In genomic region chr21:32306021-32306780, GRCh38 we compare ENCODE assay signal across 11 cellular contexts. TPM values are rescaled to one million over a fixed set of nuclear protein-coding genes. Genes with fewer than 3 reads are reported as not detected.
DNase-seq lines count a peak whose midpoint lies in the region; ATAC-seq and TF ChIP-seq lines count a peak whose summit lies in the region.
"Had no signal": no experiment of that assay in that cellular context is flagged by ENCODE, and none has a peak within 500 bp of the region (broad histone marks: within the 10 kb centered on the region; RNA-seq: fewer than 3 reads in every experiment).

No MANE protein-coding gene starts in this region.

- no peaks in the 10 kb centered on the region for H4K20me1 ChIP-seq in neural progenitor cell (ENCODE audit: low read depth)

- DNase-seq in RWPE2 (ENCODE audit: low spot score): no peak
- DNase-seq in fibroblast of villous mesenchyme (ENCODE audit: low read depth): no peak
- peak; percentile 91 for DNase-seq in neural progenitor cell (ENCODE audit: low spot score)
- DNase-seq in ACHN: no peak
- DNase-seq in activated T-cell treated with anti-CD3 and anti-CD28 coated beads, Interleukin-2, amount 50 U/mL, for 48 hours: no peak
- no peak for DNase-seq in activated CD4-positive, alpha-beta T cell treated with anti-CD3 and anti-CD28 coated beads for 48 hours
- DNase-seq in NK-92 (lab: John Stamatoyannopoulos, UW; ENCODE audit: unreplicated experiment): no peak
- DNase-seq: NCI-H1694 treated with DMSO at 0.1 percent for 48 hours had no signal

- TF ChIP-seq CTCF in RWPE2 (IDR thresholded peaks at IDR 0.05; ENCODE audit: poor library complexity, severe bottlenecking) (no peak), fibroblast of villous mesenchyme (IDR thresholded peaks at IDR 0.05; ENCODE audit: insufficient read depth, low read depth, low read length) (peak; percentile 24), neural progenitor cell (IDR thresholded peaks at IDR 0.05) (peak; percentile 88)

- H3K9me3 ChIP-seq in ES-I3 (ENCODE audit: control insufficient read depth, insufficient read depth, low read length): no peaks in the 10 kb centered on the region
- H3K9me3 ChIP-seq in RWPE2 (ENCODE audit: severe bottlenecking): no peaks in the 10 kb centered on the region
- no peaks in the 10 kb centered on the region for H3K9me3 ChIP-seq in neural progenitor cell (ENCODE audit: low read depth)

- peak overlapping the region; percentile 87 for H2AFZ ChIP-seq in neural progenitor cell (replicated peaks)

- H3K27me3 ChIP-seq in RWPE2 (ENCODE audit: insufficient read depth, poor library complexity, severe bottlenecking) (no peaks in the 10 kb centered on the region), neural progenitor cell (no peaks in the 10 kb centered on the region)

- peaks cover 10% of the 10 kb centered on the region for H3K4me1 Mint-ChIP-seq in neural progenitor cell

- H3K4me1 ChIP-seq in ES-I3 (ENCODE audit: insufficient read depth, low read length): no peaks in the 10 kb centered on the region
- H3K4me1 ChIP-seq in RWPE2 (ENCODE audit: insufficient read depth, poor library complexity, severe bottlenecking): no peaks in the 10 kb centered on the region
- H3K4me1 ChIP-seq in neural progenitor cell: no peaks in the 10 kb centered on the region

- peak overlapping the region; percentile 30 for H3K4me2 ChIP-seq in neural progenitor cell

- no peaks in the 10 kb centered on the region for H3K9me3 Mint-ChIP-seq in neural progenitor cell
- H3K9me3 Mint-ChIP-seq: natural killer cell treated with Interleukin-12 subunit alpha and Interleukin-12 subunit beta and Interleukin-15 and Interleukin-18, amount 100 ng/mL, for 72 hours had no signal

- H3K36me3 Mint-ChIP-seq in neural progenitor cell: peaks cover 10% of the 10 kb centered on the region
- H3K36me3 Mint-ChIP-seq: natural killer cell treated with Interleukin-12 subunit alpha and Interleukin-12 subunit beta and Interleukin-15 and Interleukin-18, amount 100 ng/mL, for 72 hours had no signal

- peak; percentile 33; the same call in 1 of the 3 replicates for ATAC-seq in RWPE2 (ENCODE audit: low read depth)
- ATAC-seq: natural killer cell treated with Interleukin-12 subunit alpha and Interleukin-12 subunit beta and Interleukin-15 and Interleukin-18, amount 100 ng/mL, for 72 hours had no signal

- peak overlapping the region; percentile 16 for H3K9ac ChIP-seq in ES-I3 (ENCODE audit: low read depth, low read length)
- no peak overlapping the region for H3K9ac ChIP-seq in neural progenitor cell

- in situ Hi-C loops in ACHN (cut with HindIII; ENCODE audit: low pct_ligation_motif_present, low pct_unique_long_range_greater_than_20kb, low sequenced_read_pairs): no loop called here

- H3K27me3 Mint-ChIP-seq in neural progenitor cell (ENCODE audit: insufficient read depth, low read depth): no peaks in the 10 kb centered on the region
- H3K27me3 Mint-ChIP-seq: natural killer cell treated with Interleukin-12 subunit alpha and Interleukin-12 subunit beta and Interleukin-15 and Interleukin-18, amount 100 ng/mL, for 72 hours had no signal

- peaks cover 5% of the 10 kb centered on the region for H3F3A ChIP-seq in neural progenitor cell (ENCODE audit: low read depth)

- H3K36me3 ChIP-seq in ES-I3 (ENCODE audit: insufficient read depth, low read length): peaks cover 4% of the 10 kb centered on the region; the same call in 1 of the 2 replicates
- peaks cover 17% of the 10 kb centered on the region for H3K36me3 ChIP-seq in RWPE2 (ENCODE audit: low read depth)
- no peaks in the 10 kb centered on the region for H3K36me3 ChIP-seq in neural progenitor cell

- H3K27ac ChIP-seq in RWPE2 (ENCODE audit: poor library complexity, severe bottlenecking): no peak overlapping the region
- H3K27ac ChIP-seq in neural progenitor cell: no peak overlapping the region
- H3K27ac ChIP-seq: epithelial cell of prostate had no signal

- H3K27ac Mint-ChIP-seq in neural progenitor cell: peak overlapping the region; percentile 63
- H3K27ac Mint-ChIP-seq: natural killer cell treated with Interleukin-12 subunit alpha and Interleukin-12 subunit beta and Interleukin-15 and Interleukin-18, amount 100 ng/mL, for 72 hours had no signal

- H3K4me3 Mint-ChIP-seq in neural progenitor cell: no peak overlapping the region
- H3K4me3 Mint-ChIP-seq: natural killer cell treated with Interleukin-12 subunit alpha and Interleukin-12 subunit beta and Interleukin-15 and Interleukin-18, amount 100 ng/mL, for 72 hours had no signal

- H3K79me2 ChIP-seq in neural progenitor cell (ENCODE audit: low read depth): no peaks in the 10 kb centered on the region

- no peak overlapping the region for H3K4me3 ChIP-seq in RWPE2 (ENCODE audit: severe bottlenecking)
- H3K4me3 ChIP-seq in fibroblast of villous mesenchyme (ENCODE audit: low read depth, low read length): no peak overlapping the region
- H3K4me3 ChIP-seq in neural progenitor cell: no peak overlapping the region

RNA-seq across cellular contexts. Expression of gene MRAP, which starts 7.5 kb away (rescaled TPM):
- not detected in 2 replicates for total RNA-seq in fibroblast of villous mesenchyme
- not detected in 2 replicates for total RNA-seq in neural progenitor cell (ENCODE audit: low replicate concordance)
- total RNA-seq: natural killer cell treated with Interleukin-12 subunit alpha and Interleukin-12 subunit beta and Interleukin-15 and Interleukin-18, amount 100 ng/mL, for 72 hours had no signal

RNA-seq across cellular contexts. Expression of gene MIS18A, which starts 27.4 kb away (rescaled TPM):
- total RNA-seq in fibroblast of villous mesenchyme (6.4 and 13.0 TPM in 2 replicates), neural progenitor cell (ENCODE audit: low replicate concordance) (50.4 and 64.0 TPM in 2 replicates)
